Comparison of ENCODE assay signal across 15 cellular contexts in genomic region chr1:160996195-160996594, GRCh38. TPM values are rescaled to one million over a fixed set of nuclear protein-coding genes. Genes with fewer than 3 reads are reported as not detected.
A peak's percentile ranks its signal among the peaks of the same experiment; 100 is the strongest.
DNase-seq lines count a peak whose midpoint lies in the region; ATAC-seq and TF ChIP-seq lines count a peak whose summit lies in the region.
"Had no signal": no experiment of that assay in that cellular context is flagged by ENCODE, and none has a peak within 500 bp of the region (broad histone marks: within the 10 kb centered on the region; RNA-seq: fewer than 3 reads in every experiment).

No MANE protein-coding gene starts in this region.

- H2AFZ ChIP-seq in hepatocyte, result no peak overlapping the region

- H3K9me3 ChIP-seq in breast epithelium (no peaks in the 10 kb centered on the region), hepatocyte (ENCODE audit: low read depth) (no peaks in the 10 kb centered on the region), suprapubic skin (no peaks in the 10 kb centered on the region)
- H3K9me3 ChIP-seq: thoracic aorta had no signal

- H3K9me3 Mint-ChIP-seq in MCF 10A (ENCODE audit: unreplicated experiment) (no peaks in the 10 kb centered on the region), WTC11 (no peaks in the 10 kb centered on the region), type B pancreatic cell (no peaks in the 10 kb centered on the region)
- H3K9me3 Mint-ChIP-seq: activated CD4-positive, alpha-beta memory T cell treated with anti-CD3 and anti-CD28 coated beads, Interleukin-2, amount 10 ng/mL, durations not matched to agents 7 days and 5 days; activated naive CD8-positive, alpha-beta T cell treated with anti-CD3 and anti-CD28 coated beads, Interleukin-2, amount 10 ng/mL, durations not matched to agents 7 days and 5 days had no signal

- H3K4me2 ChIP-seq in hepatocyte, result no peak overlapping the region

- CTCF ChIA-PET in MCF 10A (lab: Yijun Ruan, JAX), result interaction anchor here (0.6 to 6.3 kb wide), 19 partner anchors 9 to 230 kb away, joined by 3 to 115 read pairs (median 4); partner anchors contain the start of genes F11R, ITLN2, KLHDC9 and TOMM40L
- CTCF ChIA-PET in WTC11 (lab: Charles Lee), result interaction anchor here (0.7 to 2.1 kb wide), 2 partner anchors 25 to 104 kb away, joined by 3 to 7 read pairs; partner anchors contain the start of gene F11R

- 89% methylated on average over 3 of the region's 3 CpGs for WGBS in hepatocyte (ENCODE audit: low lambda C conversion rate, missing lambda C conversion rate)
- WGBS in suprapubic skin, result 96% methylated on average over 3 of the region's 3 CpGs

- intact Hi-C loops in MCF 10A (cut with micrococcal nuclease) (loop anchor here (2.0 kb wide), 1 partner anchor 25 kb away; the partner anchor contains the start of gene F11R), breast epithelium (cut with DNase I; ENCODE audit: low total_unique reads) (no loop called here)

- H3K9me2 ChIP-seq in hepatocyte (replicated peaks; ENCODE audit: insufficient read depth), result no peaks in the 10 kb centered on the region

- H3K36me3 Mint-ChIP-seq in MCF 10A (ENCODE audit: insufficient read depth, unreplicated experiment), result peaks cover 48% of the 10 kb centered on the region
- peaks cover 55% of the 10 kb centered on the region for H3K36me3 Mint-ChIP-seq in WTC11
- H3K36me3 Mint-ChIP-seq in type B pancreatic cell, result no peaks in the 10 kb centered on the region

- H3K4me1 ChIP-seq in breast epithelium (no peaks in the 10 kb centered on the region), hepatocyte (ENCODE audit: insufficient read depth) (peaks cover 11% of the 10 kb centered on the region), suprapubic skin (peaks cover 5% of the 10 kb centered on the region)

- H3K4me3 ChIP-seq in breast epithelium, result no peak overlapping the region
- H3K4me3 ChIP-seq in hepatocyte, result no peak overlapping the region
- H3K4me3 ChIP-seq in suprapubic skin, result no peak overlapping the region
- H3K4me3 ChIP-seq: thoracic aorta had no signal

- ATAC-seq in WTC11, result no peak
- no peak for ATAC-seq in HG03159 (IDR thresholded peaks at IDR 0.05; ENCODE audit: unreplicated experiment)

- H3K27ac Mint-ChIP-seq in MCF 10A (ENCODE audit: low read depth, unreplicated experiment) (peak overlapping the region; percentile 70), WTC11 (peak overlapping the region; percentile 91), type B pancreatic cell (peak overlapping the region; percentile 61)
- H3K27ac Mint-ChIP-seq: activated CD4-positive, alpha-beta memory T cell treated with anti-CD3 and anti-CD28 coated beads, Interleukin-2, amount 10 ng/mL, durations not matched to agents 7 days and 5 days; activated naive CD8-positive, alpha-beta T cell treated with anti-CD3 and anti-CD28 coated beads, Interleukin-2, amount 10 ng/mL, durations not matched to agents 7 days and 5 days had no signal

- peaks cover 10% of the 10 kb centered on the region for H3K79me2 ChIP-seq in hepatocyte

- H3K4me1 Mint-ChIP-seq in MCF 10A (ENCODE audit: insufficient read depth, unreplicated experiment), result peaks cover 30% of the 10 kb centered on the region
- peaks cover 6% of the 10 kb centered on the region for H3K4me1 Mint-ChIP-seq in WTC11
- peaks cover 10% of the 10 kb centered on the region for H3K4me1 Mint-ChIP-seq in type B pancreatic cell (ENCODE audit: unreplicated experiment)

- peaks cover 8% of the 10 kb centered on the region for H3K36me3 ChIP-seq in breast epithelium
- H3K36me3 ChIP-seq in hepatocyte (replicated peaks; ENCODE audit: insufficient read depth, low read depth), result no peaks in the 10 kb centered on the region
- H3K36me3 ChIP-seq in suprapubic skin, result peaks cover 32% of the 10 kb centered on the region

- no peak overlapping the region for H3K4me3 Mint-ChIP-seq in MCF 10A (ENCODE audit: unreplicated experiment)
- no peak overlapping the region for H3K4me3 Mint-ChIP-seq in WTC11
- no peak overlapping the region for H3K4me3 Mint-ChIP-seq in type B pancreatic cell
- H3K4me3 Mint-ChIP-seq: activated CD4-positive, alpha-beta memory T cell treated with anti-CD3 and anti-CD28 coated beads, Interleukin-2, amount 10 ng/mL, durations not matched to agents 7 days and 5 days; activated naive CD8-positive, alpha-beta T cell treated with anti-CD3 and anti-CD28 coated beads, Interleukin-2, amount 10 ng/mL, durations not matched to agents 7 days and 5 days had no signal

- POLR2A ChIA-PET in MCF 10A (lab: Yijun Ruan, JAX), result interaction anchor here (0.8 to 11.7 kb wide), 15 partner anchors 10 to 281 kb away, joined by 3 to 148 read pairs (median 4); partner anchors contain the start of genes F11R, NIT1, PFDN2 and USF1
- POLR2A ChIA-PET in WTC11 (lab: Charles Lee), result no interaction called here

- H3K27ac ChIP-seq in breast epithelium, result no peak overlapping the region
- H3K27ac ChIP-seq in hepatocyte, result peak overlapping the region; percentile 88
- no peak overlapping the region for H3K27ac ChIP-seq in suprapubic skin
- H3K27ac ChIP-seq: thoracic aorta had no signal

- H3K27me3 Mint-ChIP-seq in MCF 10A (ENCODE audit: insufficient read depth, unreplicated experiment) (no peaks in the 10 kb centered on the region), WTC11 (ENCODE audit: low read depth) (no peaks in the 10 kb centered on the region), type B pancreatic cell (no peaks in the 10 kb centered on the region)
- H3K27me3 Mint-ChIP-seq: activated CD4-positive, alpha-beta memory T cell treated with anti-CD3 and anti-CD28 coated beads, Interleukin-2, amount 10 ng/mL, durations not matched to agents 7 days and 5 days had no signal

- DNase-seq in MCF 10A (ENCODE audit: unreplicated experiment) (peak; percentile 70), breast epithelium (ENCODE audit: low spot score in 2 of 2) (no peak), WTC11 (ENCODE audit: low spot score) (no peak), hepatocyte (ENCODE audit: low spot score) (no peak), type B pancreatic cell (ENCODE audit: extremely low spot score, unreplicated experiment) (no peak), suprapubic skin (ENCODE audit: low spot score in 2 of 2) (no peak), SHP77 treated with DMSO at 0.1 percent for 48 hours (lab: John Stamatoyannopoulos, UW) (no peak)
- DNase-seq: activated CD4-positive, alpha-beta memory T cell treated with anti-CD3 and anti-CD28 coated beads, Interleukin-2, amount 10 ng/mL, durations not matched to agents 7 days and 5 days; activated naive CD8-positive, alpha-beta T cell treated with anti-CD3 and anti-CD28 coated beads, Interleukin-2, amount 10 ng/mL, durations not matched to agents 7 days and 5 days; DMS79; hippocampal formation; NCI-H524 treated with DMSO at 0.1 percent for 48 hours had no signal

- no peaks in the 10 kb centered on the region for H3K27me3 ChIP-seq in breast epithelium
- H3K27me3 ChIP-seq in hepatocyte, result no peaks in the 10 kb centered on the region
- H3K27me3 ChIP-seq in suprapubic skin, result no peaks in the 10 kb centered on the region

- no peak for TF ChIP-seq EP300 in suprapubic skin (IDR thresholded peaks at IDR 0.05)

- TF ChIP-seq CTCF in MCF 10A (IDR thresholded peaks at IDR 0.05; ENCODE audit: unreplicated experiment) (no peak), breast epithelium (IDR thresholded peaks at IDR 0.05) (no peak), WTC11 (IDR thresholded peaks at IDR 0.05) (no peak), hepatocyte (IDR thresholded peaks at IDR 0.05; ENCODE audit: poor library complexity) (no peak), type B pancreatic cell (conservative IDR thresholded peaks at IDR 0.05) (no peak), suprapubic skin (IDR thresholded peaks at IDR 0.05) (no peak)

- BruUV-seq in MCF 10A (replicated peaks; lab: Mats Ljungman, UMichigan), result no TSS peak

- TF ChIP-seq POLR2A in breast epithelium (IDR thresholded peaks at IDR 0.05) (no peak), suprapubic skin (IDR thresholded peaks at IDR 0.05) (no peak)

- H4K20me1 ChIP-seq in hepatocyte (ENCODE audit: insufficient read depth, poor library complexity, severe bottlenecking), result no peaks in the 10 kb centered on the region

TF ChIP-seq in WTC11, 78 proteins besides CTCF, POLR2A, EP300 and RAD21:
- TF ChIP-seq ZNF317 (CRISPR knock-in tag; IDR thresholded peaks at IDR 0.05; ENCODE audit: borderline replicate concordance, low read depth) (no peak), E2F1 (CRISPR knock-in tag; IDR thresholded peaks at IDR 0.05) (no peak)

RNA-seq across cellular contexts. Expression of gene F11R, which starts 24.8 kb away (rescaled TPM):
- total RNA-seq in MCF 10A (2022) (73.6 and 76.8 TPM in 2 replicates), breast epithelium (10 to 100 TPM; 41.1 to 74.3 (median 48.8) TPM), WTC11 (2021) (202 to 213 TPM (median 203 TPM) in 3 replicates), hepatocyte (140 and 180 TPM in 2 replicates), type B pancreatic cell (ENCODE audit: low replicate concordance) (66.8 and 147 TPM in 2 replicates), suprapubic skin (100 to 1,000 TPM; 101 to 112 (median 107) TPM)
- 148 and 149 TPM in 2 replicates for polyA plus RNA-seq in hepatocyte

RNA-seq across cellular contexts. Expression of gene ITLN2, which starts 41.6 kb away (rescaled TPM):
- 0.27 TPM in 1 of 2 replicates, not detected in the other for total RNA-seq in MCF 10A (2022)
- 10 to 100 TPM in 1 of 3 donors, not detected in 2; 10.7 TPM for total RNA-seq in breast epithelium
- total RNA-seq in WTC11 (2021), result 5.9 to 7.8 TPM (median 7.0 TPM) in 3 replicates
- 1.3 and 1.4 TPM in 2 replicates for total RNA-seq in hepatocyte
- polyA plus RNA-seq in hepatocyte, result 1.7 and 3.6 TPM in 2 replicates
- total RNA-seq in type B pancreatic cell (ENCODE audit: low replicate concordance), result 0.99 and 1.7 TPM in 2 replicates
- total RNA-seq in suprapubic skin, result 1 to 10 TPM in 1 of 4 donors, under 1 TPM in 1, not detected in 2; 0.55 to 1.2 TPM
- total RNA-seq: activated CD4-positive, alpha-beta memory T cell treated with anti-CD3 and anti-CD28 coated beads, Interleukin-2, amount 10 ng/mL, durations not matched to agents 7 days and 5 days; activated naive CD8-positive, alpha-beta T cell treated with anti-CD3 and anti-CD28 coated beads, Interleukin-2, amount 10 ng/mL, durations not matched to agents 7 days and 5 days; mucosa of gallbladder had no signal

RNA-seq across cellular contexts. Expression of gene TSTD1, which starts 42.6 kb away (rescaled TPM):
- total RNA-seq in MCF 10A (2022) (35.2 and 48.0 TPM in 2 replicates), breast epithelium (100 to 1,000 TPM in 2 of 3 donors, 10 to 100 TPM in 1; 57.3 to 217 (median 109) TPM), WTC11 (2021) (74.5 to 107 TPM (median 100 TPM) in 3 replicates), hepatocyte (30.8 and 36.3 TPM in 2 replicates), type B pancreatic cell (ENCODE audit: low replicate concordance) (40.8 and 98.0 TPM in 2 replicates), suprapubic skin (100 to 1,000 TPM in 2 of 4 donors, 10 to 100 TPM in 2; 70.0 to 123 (median 98.8) TPM)
- 101 and 102 TPM in 2 replicates for polyA plus RNA-seq in hepatocyte

RNA-seq across cellular contexts. Expression of gene USF1, which starts 49.6 kb away (rescaled TPM):
- total RNA-seq in MCF 10A (2022) (48.8 and 52.8 TPM in 2 replicates), breast epithelium (10 to 100 TPM; 64.5 to 70.8 (median 64.6) TPM), WTC11 (2021) (55.9 to 65.6 TPM (median 57.8 TPM) in 3 replicates), hepatocyte (62.1 and 85.1 TPM in 2 replicates), type B pancreatic cell (ENCODE audit: low replicate concordance) (62.2 and 79.1 TPM in 2 replicates), suprapubic skin (10 to 100 TPM; 33.9 to 88.7 (median 43.7) TPM)
- 11.9 and 23.2 TPM in 2 replicates for polyA plus RNA-seq in hepatocyte
